ENCODE assay signal across 18 cellular contexts in genomic region chr1:62434612-62434994, GRCh38. TPM values are rescaled to one million over a fixed set of nuclear protein-coding genes. Genes with fewer than 3 reads are reported as not detected.
A peak's percentile ranks its signal among the peaks of the same experiment; 100 is the strongest.
DNase-seq lines count a peak whose midpoint lies in the region; ATAC-seq and TF ChIP-seq lines count a peak whose summit lies in the region.
"Had no signal": no experiment of that assay in that cellular context is flagged by ENCODE, and none has a peak within 500 bp of the region (broad histone marks: within the 10 kb centered on the region; RNA-seq: fewer than 3 reads in every experiment).

No MANE protein-coding gene starts in this region.

- no peak overlapping the region for H3K27ac ChIP-seq in HCT116 (ENCODE audit: low read depth, low read length)
- no peak overlapping the region for H3K27ac ChIP-seq in left lung

- TF ChIP-seq CTCF in HCT116 (IDR thresholded peaks at IDR 0.05 in 2 of 3, conservative IDR thresholded peaks at IDR 0.05 in 1 of 3; ENCODE audit: borderline replicate concordance in 1 of 3, insufficient read depth in 1 of 3, low read depth in 2 of 3, low read length in 2 of 3) = no peak
- no peak for TF ChIP-seq CTCF in nephron (IDR thresholded peaks at IDR 0.05; ENCODE audit: unreplicated experiment in 3 of 3)
- TF ChIP-seq CTCF in left lung (IDR thresholded peaks at IDR 0.05) = no peak

- POLR2A ChIA-PET in HCT116 (lab: Charles Lee) = no interaction called here

- RAD21 ChIA-PET in HCT116 (lab: Charles Lee; ENCODE audit: low non-redundant PET in 1 of 2, low total read pairs in 2 of 2, uncharacterized antibody in 2 of 2, unreplicated experiment in 2 of 2) = no interaction called here

- H3K4me1 Mint-ChIP-seq in activated CD4-positive, alpha-beta T cell treated with anti-CD3 and anti-CD28 coated beads, Interleukin-2, amount 10 ng/mL, durations not matched to agents 24 days and 14 days = peaks cover 9% of the 10 kb centered on the region
- peaks cover 26% of the 10 kb centered on the region for H3K4me1 Mint-ChIP-seq in activated naive CD8-positive, alpha-beta T cell (ENCODE audit: low read depth)
- peaks cover 22% of the 10 kb centered on the region for H3K4me1 Mint-ChIP-seq in nephron

- no peak for TF ChIP-seq POLR2A in HCT116 (IDR thresholded peaks at IDR 0.05; ENCODE audit: borderline replicate concordance, extremely low read depth, insufficient read depth, insufficient read length)
- TF ChIP-seq POLR2A in erythroblast (IDR thresholded peaks at IDR 0.05; ENCODE audit: low read length) = no peak

- H3K9me3 Mint-ChIP-seq in activated CD4-positive, alpha-beta T cell treated with anti-CD3 and anti-CD28 coated beads, Interleukin-2, amount 10 ng/mL, durations not matched to agents 24 days and 14 days = no peaks in the 10 kb centered on the region
- H3K9me3 Mint-ChIP-seq in activated naive CD8-positive, alpha-beta T cell (ENCODE audit: low read depth) = peaks cover 4% of the 10 kb centered on the region
- no peaks in the 10 kb centered on the region for H3K9me3 Mint-ChIP-seq in nephron

- TF ChIP-seq RAD21 in HCT116 (IDR thresholded peaks at IDR 0.05; ENCODE audit: low read depth) = no peak

- peaks cover under 1% of the 10 kb centered on the region; the same call in 1 of the 2 replicates for H4K20me1 ChIP-seq in HCT116 (ENCODE audit: insufficient read depth)

- peak overlapping the region; percentile 24 for H3K4me3 Mint-ChIP-seq in activated CD4-positive, alpha-beta T cell treated with anti-CD3 and anti-CD28 coated beads, Interleukin-2, amount 10 ng/mL, durations not matched to agents 24 days and 14 days
- peak overlapping the region; percentile 97 for H3K4me3 Mint-ChIP-seq in activated naive CD8-positive, alpha-beta T cell
- peak overlapping the region; percentile 58 to 85 (median 80) for H3K4me3 Mint-ChIP-seq in nephron

- no peak overlapping the region for H3K27ac Mint-ChIP-seq in activated CD4-positive, alpha-beta T cell treated with anti-CD3 and anti-CD28 coated beads, Interleukin-2, amount 10 ng/mL, durations not matched to agents 24 days and 14 days
- H3K27ac Mint-ChIP-seq in activated naive CD8-positive, alpha-beta T cell = no peak overlapping the region
- H3K27ac Mint-ChIP-seq in nephron = peak overlapping the region; percentile 90 to 100 (median 94)

- no TSS peak for BruUV-seq in HCT116 (replicated peaks; lab: Mats Ljungman, UMichigan)

- H3K9me2 ChIP-seq in HCT116 (ENCODE audit: insufficient read depth) = no peaks in the 10 kb centered on the region

- H3K4me3 ChIP-seq in HCT116 (replicated peaks in 1 of 2; ENCODE audit: low read depth in 1 of 2, low read length in 2 of 2) (peak overlapping the region in 1 of 2 experiments; percentile 93; a peak in 1 of 4 replicates), left lung (no peak overlapping the region)

- CTCF ChIA-PET in HCT116 (lab: Charles Lee) = no interaction called here

- DNase-seq in activated CD4-positive, alpha-beta T cell treated with anti-CD3 and anti-CD28 coated beads, Interleukin-2, amount 10 ng/mL, durations not matched to agents 24 days and 14 days = no peak
- DNase-seq in activated CD4-positive, alpha-beta T cell treated with anti-CD3 and anti-CD28 coated beads for 1 hour = no peak
- DNase-seq in HCT116 (ENCODE audit: low read depth, low spot score) = no peak
- no peak for DNase-seq in left lung
- no peak for DNase-seq in erythroblast (lab: John Stamatoyannopoulos, UW)
- DNase-seq in GDM1 (lab: John Stamatoyannopoulos, UW) = no peak
- DNase-seq: activated CD4-positive, CD25-positive, alpha-beta regulatory T cell; COR-L47; GF-D8; islet precursor cell; midbrain; NCI-H526 treated with DMSO at 0.1 percent for 48 hours; small intestine had no signal

- peaks cover 36% of the 10 kb centered on the region for H3K79me2 ChIP-seq in HCT116 (ENCODE audit: insufficient read depth, low read length)

- H3K9me3 ChIP-seq in HCT116 (ENCODE audit: control insufficient read depth in 1 of 2, insufficient read depth in 1 of 2, low read depth in 1 of 2, low read length in 2 of 2) (no peaks in the 10 kb centered on the region), left lung (no peaks in the 10 kb centered on the region)
- H3K9me3 ChIP-seq: esophagus muscularis mucosa, Peyer's patch had no signal

- H3K36me3 ChIP-seq in HCT116 (ENCODE audit: control insufficient read depth in 1 of 2, insufficient read depth in 2 of 2, low read length in 2 of 2) (no peaks in the 10 kb centered on the region), left lung (no peaks in the 10 kb centered on the region)
- H3K36me3 ChIP-seq: esophagus muscularis mucosa, Peyer's patch had no signal

- H3K27me3 ChIP-seq in HCT116 (ENCODE audit: insufficient read depth, low read length) = no peaks in the 10 kb centered on the region
- no peaks in the 10 kb centered on the region for H3K27me3 ChIP-seq in left lung
- H3K27me3 ChIP-seq: esophagus muscularis mucosa, Peyer's patch had no signal

- H3K4me2 ChIP-seq in HCT116 (ENCODE audit: low read length) = peak overlapping the region; percentile 80

- H3K4me1 ChIP-seq in HCT116 (ENCODE audit: control insufficient read depth in 1 of 2, insufficient read depth in 2 of 2, low read length in 2 of 2) = peaks cover 6 to 21% of the 10 kb centered on the region in 2 experiments; a peak in 3 of 4 replicates
- peaks cover 19 to 25% of the 10 kb centered on the region in 2 donors for H3K4me1 ChIP-seq in left lung
- H3K4me1 ChIP-seq: parathyroid adenoma had no signal

- ATAC-seq in HCT116 (no peak), left lung (no peak)

- peaks cover 4% of the 10 kb centered on the region for H3K27me3 Mint-ChIP-seq in activated CD4-positive, alpha-beta T cell treated with anti-CD3 and anti-CD28 coated beads, Interleukin-2, amount 10 ng/mL, durations not matched to agents 24 days and 14 days
- no peaks in the 10 kb centered on the region for H3K27me3 Mint-ChIP-seq in activated naive CD8-positive, alpha-beta T cell
- H3K27me3 Mint-ChIP-seq in nephron (ENCODE audit: low read depth) = no peaks in the 10 kb centered on the region

- H2AFZ ChIP-seq in HCT116 (ENCODE audit: low read depth, low read length, poor library complexity, severe bottlenecking) = no peak overlapping the region

- peak overlapping the region; percentile 99; the same call in 1 of the 2 replicates for H3K9ac ChIP-seq in HCT116 (ENCODE audit: low read length)
- H3K9ac ChIP-seq: parathyroid adenoma had no signal

- intact Hi-C loops in activated CD4-positive, alpha-beta T cell treated with anti-CD3 and anti-CD28 coated beads, Interleukin-2, amount 10 ng/mL, durations not matched to agents 24 days and 14 days (cut with micrococcal nuclease) = loop anchor here (10.0 kb wide), 2 partner anchors 930 to 1360 kb away; partner anchors contain the start of gene ALG6
- intact Hi-C loops in HCT116 (cut with micrococcal nuclease) = no loop called here
- intact Hi-C loops in left lung (cut with DNase I) = no loop called here

- H3K36me3 Mint-ChIP-seq in activated CD4-positive, alpha-beta T cell treated with anti-CD3 and anti-CD28 coated beads, Interleukin-2, amount 10 ng/mL, durations not matched to agents 24 days and 14 days (ENCODE audit: low read depth) = peaks cover 7% of the 10 kb centered on the region
- H3K36me3 Mint-ChIP-seq in activated naive CD8-positive, alpha-beta T cell = peaks cover 5% of the 10 kb centered on the region
- H3K36me3 Mint-ChIP-seq in nephron (ENCODE audit: low read depth) = no peaks in the 10 kb centered on the region

TF ChIP-seq in HCT116, 20 proteins besides CTCF, POLR2A, EP300 and RAD21:
- no peak for TF ChIP-seq ZNF274 (IDR thresholded peaks at IDR 0.05; ENCODE audit: low read depth, low read length)
- no peak for TF ChIP-seq YY1 (IDR thresholded peaks at IDR 0.05; ENCODE audit: extremely low read depth, insufficient replicate concordance, low read depth, low read length)
- TF ChIP-seq ELF1 (IDR thresholded peaks at IDR 0.05; ENCODE audit: borderline replicate concordance, low read depth) = no peak
- TF ChIP-seq MAX (IDR thresholded peaks at IDR 0.05) = no peak
- no peak for TF ChIP-seq SP1 (IDR thresholded peaks at IDR 0.05; ENCODE audit: low read depth)
TF ChIP-seq in HCT116: peak in this region for 0.

RNA-seq across cellular contexts. Expression of gene USP1, which starts 2.2 kb away (rescaled TPM):
- 77.4 and 81.5 TPM in 2 replicates for total RNA-seq in activated CD4-positive, alpha-beta T cell treated with anti-CD3 and anti-CD28 coated beads, Interleukin-2, amount 10 ng/mL, durations not matched to agents 24 days and 14 days
- total RNA-seq in HCT116 (2021; ENCODE audit: unreplicated experiment) = 37.8 TPM
- 8.7 and 13.4 TPM in 2 replicates for polyA plus RNA-seq in HCT116 (2012)
- total RNA-seq in left lung = 10 to 100 TPM; 21.1 to 26.7 TPM

Comparison
In these comparisons a context has a peak if more than half of its experiments do, and no peak if none do; other contexts are left out.
1. H3K27ac Mint-ChIP-seq: peak in nephron (3 of 3); none in activated CD4-positive, alpha-beta T cell treated with anti-CD3 and anti-CD28 coated beads, Interleukin-2, amount 10 ng/mL, durations not matched to agents 24 days and 14 days (single experiment) and activated naive CD8-positive, alpha-beta T cell (single experiment).
2. H3K4me3 Mint-ChIP-seq: peak in every context shown above with its lines; median percentile 97 in activated naive CD8-positive, alpha-beta T cell; 80 in nephron; 24 in activated CD4-positive, alpha-beta T cell treated with anti-CD3 and anti-CD28 coated beads, Interleukin-2, amount 10 ng/mL, durations not matched to agents 24 days and 14 days.